8 cellular contexts compared by ENCODE assay signal in the genomic region with DNA sequence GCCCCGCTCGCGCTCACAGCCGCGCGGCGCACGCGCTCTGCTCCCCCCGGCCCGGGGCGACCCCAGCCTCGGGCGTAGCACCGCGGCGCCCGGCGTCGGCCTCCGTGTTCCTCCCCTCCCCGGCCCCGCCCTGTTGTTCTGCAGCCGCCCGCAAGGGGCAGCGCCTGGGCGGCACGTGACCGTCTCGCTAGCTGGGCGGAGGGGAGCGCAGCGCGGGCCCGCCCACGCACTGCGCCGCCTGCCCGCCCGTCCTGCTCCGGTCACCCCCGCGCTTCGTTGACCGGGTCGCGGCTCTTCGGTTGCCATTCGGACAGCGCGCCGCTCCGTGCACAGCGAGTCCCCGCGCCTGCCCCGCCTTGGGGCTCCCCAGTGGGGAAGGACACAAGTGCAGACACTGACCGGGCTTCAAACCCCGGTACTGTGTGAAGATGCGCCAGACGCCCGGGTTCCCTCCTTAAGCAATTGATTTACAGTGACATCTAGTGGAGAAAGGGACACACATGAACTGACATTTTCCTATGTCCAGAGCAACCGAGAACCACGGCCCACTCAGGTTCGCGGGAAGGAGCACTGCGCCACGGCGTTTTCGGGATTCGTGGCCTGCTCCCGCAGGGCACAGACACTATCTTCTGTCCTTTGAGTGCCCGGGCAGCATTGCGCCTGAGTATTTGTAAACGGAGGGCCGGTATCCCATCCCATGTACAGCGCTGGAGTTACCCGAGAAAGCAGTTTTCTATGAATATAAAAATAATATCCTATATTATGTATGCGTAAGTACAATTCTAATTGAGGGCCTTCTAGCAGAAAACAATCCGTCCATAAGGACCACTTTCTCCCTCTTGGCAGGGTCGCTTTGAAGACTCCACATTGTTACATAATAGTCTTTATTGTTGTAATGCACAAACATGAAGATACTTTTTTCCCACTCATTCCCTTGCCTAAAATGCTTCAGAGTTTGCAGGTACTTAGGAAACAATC. TPM values are rescaled to one million over a fixed set of nuclear protein-coding genes. Genes with fewer than 3 reads are reported as not detected.
A peak's percentile ranks its signal among the peaks of the same experiment; 100 is the strongest.
DNase-seq lines count a peak whose midpoint lies in the region; TF ChIP-seq lines count a peak whose summit lies in the region.

No MANE protein-coding gene starts in this region.

- H3K4me1 ChIP-seq in neutrophil (ENCODE audit: control insufficient read depth in 1 of 2, insufficient read depth in 1 of 2, low read depth in 1 of 2, low read length in 1 of 2): peaks cover 16 to 23% of the 10 kb centered on the region in 2 experiments

- H3K27ac Mint-ChIP-seq in HFFc6: peak overlapping the region; percentile 81

- H3K27me3 Mint-ChIP-seq in HFFc6 (ENCODE audit: insufficient read depth): peaks cover 11% of the 10 kb centered on the region

- H3K4me1 Mint-ChIP-seq in HFFc6 (ENCODE audit: low read depth): peaks cover 39% of the 10 kb centered on the region

- no peaks in the 10 kb centered on the region for H3K27me3 ChIP-seq in neutrophil

- H3K36me3 ChIP-seq in neutrophil: no peaks in the 10 kb centered on the region

- H3K27ac ChIP-seq in neutrophil (peak overlapping the region; percentile 97), substantia nigra (ENCODE audit: low read depth, low read length, poor library complexity, severe bottlenecking) (peak overlapping the region; percentile 92)

- H3K4me3 ChIP-seq in neutrophil (ENCODE audit: low read depth in 1 of 2, low read length in 1 of 2): peak overlapping the region; percentile 91 to 95

- peak overlapping the region; percentile 89 for H3K4me3 Mint-ChIP-seq in HFFc6

- no peaks in the 10 kb centered on the region for H3K9me3 ChIP-seq in neutrophil

- H3K36me3 Mint-ChIP-seq in HFFc6 (ENCODE audit: low read depth): no peaks in the 10 kb centered on the region; the same call in 1 of the 2 replicates

- TF ChIP-seq CTCF in HFFc6 (IDR thresholded peaks at IDR 0.05) (peak; percentile 89), neutrophil (IDR thresholded peaks at IDR 0.05) (peak; percentile 95)

- no peaks in the 10 kb centered on the region for H3K9me3 Mint-ChIP-seq in HFFc6

- DNase-seq in GM04504 (ENCODE audit: low read depth) (peak; percentile 85), HFFc6 (peak; percentile 85), MV-4-11 (lab: John Stamatoyannopoulos, UW) (peak; percentile 88), SK-MEL-5 (ENCODE audit: low read depth, low spot score) (peak; percentile 91), germinal center (ENCODE audit: low spot score) (peak; percentile 98), substantia nigra (lab: John Stamatoyannopoulos, UW) (peak; percentile 56 to 99 (median 90))
- peak; percentile 96 for DNase-seq in activated naive CD4-positive, alpha-beta T cell treated with anti-CD3 and anti-CD28 coated beads, Interleukin-2, amount 50 U/mL, for 16 hours

- in situ Hi-C loops in SK-MEL-5 (cut with HindIII; ENCODE audit: low pct_unique_long_range_greater_than_20kb, low sequenced_read_pairs): no loop called here

RNA-seq across cellular contexts. Expression of gene REV1, which starts 0.6 kb away (rescaled TPM):
- 10 to 100 TPM; 17.0 to 19.2 (median 18.6) TPM for total RNA-seq in HFFc6 (2021; fragmentation: NEBNext Ultra II Directional; extraction: Animal tissue kit (Norgen Biotek cat#: 25700))
- total RNA-seq in SK-MEL-5 (2014; rRNA removed; shearing (Covaris generic)): 17.7 and 19.1 TPM in 2 replicates
- polyA plus RNA-seq in SK-MEL-5 (2015; cell fraction: cytosol; rRNA removed): 9.5 and 10.2 TPM in 2 replicates
- polyA plus RNA-seq in SK-MEL-5 (2015; cell fraction: nucleus; rRNA removed): 128 and 132 TPM in 2 replicates

Comparison
In these comparisons a context has a peak if more than half of its experiments do, and no peak if none do; other contexts are left out.
1. Peak in every context shown above with its lines: DNase-seq, H3K4me3 ChIP-seq and H3K27ac ChIP-seq.